In the genomic region with DNA sequence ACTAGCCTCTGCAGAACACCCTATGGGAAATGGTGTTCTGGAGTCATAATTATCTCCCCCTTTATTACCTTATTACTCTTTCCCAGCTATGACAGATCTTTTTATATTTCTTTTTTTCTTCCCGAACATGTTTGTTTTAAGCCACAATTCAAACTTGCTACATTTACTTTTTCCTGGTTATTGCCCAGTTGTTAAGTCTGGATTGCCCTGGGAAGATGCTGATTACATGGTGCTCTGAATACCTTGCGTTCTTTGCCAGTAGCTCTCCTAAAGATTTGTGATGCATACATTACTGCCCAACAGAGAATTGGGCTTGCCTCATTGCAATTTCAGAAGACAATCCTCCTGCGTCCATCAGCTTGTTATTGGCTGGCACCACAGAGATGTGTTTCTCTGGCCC, we compare ENCODE assay signal across 19 cellular contexts.
A peak's percentile ranks its signal among the peaks of the same experiment; 100 is the strongest.
DNase-seq lines count a peak whose midpoint lies in the region; ATAC-seq and TF ChIP-seq lines count a peak whose summit lies in the region.
"Had no signal": no experiment of that assay in that cellular context is flagged by ENCODE, and none has a peak within 500 bp of the region (broad histone marks: within the 10 kb centered on the region; RNA-seq: fewer than 3 reads in every experiment).

No MANE protein-coding gene starts in this region.

- H2BK5ac ChIP-seq in mesenchymal stem cell (ENCODE audit: low read depth, low read length, poor library complexity, severe bottlenecking), result no peak overlapping the region

- no peak for ATAC-seq in HG02938 (IDR thresholded peaks at IDR 0.05; ENCODE audit: unreplicated experiment)

- H3K36me3 ChIP-seq in hepatocyte (replicated peaks; ENCODE audit: insufficient read depth, low read depth) (no peaks in the 10 kb centered on the region), mesenchymal stem cell (ENCODE audit: control insufficient read depth in 1 of 2, insufficient read depth in 2 of 2, low read depth in 1 of 2, low read length in 2 of 2) (no peaks in the 10 kb centered on the region)
- H3K36me3 ChIP-seq: BE2C had no signal

- H3K79me2 ChIP-seq in hepatocyte, result peaks cover 2% of the 10 kb centered on the region

- no peak overlapping the region for H2BK120ac ChIP-seq in mesenchymal stem cell (ENCODE audit: low read depth, low read length)

- no peak for TF ChIP-seq CTCF in hepatocyte (IDR thresholded peaks at IDR 0.05; ENCODE audit: poor library complexity)

- no peak overlapping the region for H2BK12ac ChIP-seq in mesenchymal stem cell (ENCODE audit: low read length in 2 of 2)

- no peaks in the 10 kb centered on the region for H4K20me1 ChIP-seq in hepatocyte (ENCODE audit: insufficient read depth, poor library complexity, severe bottlenecking)
- H4K20me1 ChIP-seq: BLaER1 had no signal

- H3K4me1 ChIP-seq in hepatocyte (ENCODE audit: insufficient read depth) (peaks cover 11% of the 10 kb centered on the region), mesenchymal stem cell (ENCODE audit: control insufficient read depth, insufficient read depth, low read depth, low read length) (no peaks in the 10 kb centered on the region)
- H3K4me1 ChIP-seq: BE2C, BLaER1 had no signal

- H3K14ac ChIP-seq in mesenchymal stem cell (ENCODE audit: low read length in 2 of 2), result no peak overlapping the region

- H3K4me2 ChIP-seq in hepatocyte (peak overlapping the region; percentile 29), mesenchymal stem cell (ENCODE audit: low read length, poor library complexity, severe bottlenecking) (no peak overlapping the region)
- H3K4me2 ChIP-seq: BLaER1 had no signal

- H2BK15ac ChIP-seq in mesenchymal stem cell (ENCODE audit: low read depth, poor library complexity, severe bottlenecking), result no peak overlapping the region

- peak overlapping the region; percentile 69 for H2AK5ac ChIP-seq in mesenchymal stem cell (ENCODE audit: low read length, severe bottlenecking)

- H4K8ac ChIP-seq in mesenchymal stem cell (ENCODE audit: low read length), result no peak overlapping the region

- H3K9me2 ChIP-seq in hepatocyte (replicated peaks; ENCODE audit: insufficient read depth), result no peaks in the 10 kb centered on the region

- peak; percentile 32 for DNase-seq in HuH-7 (ENCODE audit: low spot score)
- no peak for DNase-seq in hepatocyte (ENCODE audit: low spot score)
- DNase-seq in mesenchymal stem cell, result no peak
- no peak for DNase-seq in T-helper 1 cell
- no peak for DNase-seq in GM19240 (ENCODE audit: insufficient read length, low spot score)
- DNase-seq in stimulated activated CD4-positive, alpha-beta T cell treated with anti-CD3 and anti-CD28 coated beads, Interleukin-4, amount 100 ng/mL, for 1 hour, result no peak
- DNase-seq: 8988T; ACHN; BE2C; C1 segment of cervical spinal cord; Calu3; CD4-positive, alpha-beta memory T cell; CD4-positive, CD25-positive, alpha-beta regulatory T cell; CD8-positive, alpha-beta memory T cell; COR-L47; DMS79 treated with DMSO at 0.1 percent for 48 hours; GF-D8 had no signal

- no peak overlapping the region for H3K9ac ChIP-seq in mesenchymal stem cell (ENCODE audit: low read length)
- H3K9ac ChIP-seq: BLaER1 had no signal

- no peak overlapping the region for H3K27ac ChIP-seq in hepatocyte
- no peak overlapping the region for H3K27ac ChIP-seq in mesenchymal stem cell (ENCODE audit: low read length, poor library complexity, severe bottlenecking)
- H3K27ac ChIP-seq: BLaER1 had no signal

- H3K9me3 ChIP-seq in hepatocyte (ENCODE audit: low read depth) (no peaks in the 10 kb centered on the region), mesenchymal stem cell (ENCODE audit: control insufficient read depth, low read length) (no peaks in the 10 kb centered on the region)
- H3K9me3 ChIP-seq: BE2C, BLaER1 had no signal

- no peak overlapping the region for H2AFZ ChIP-seq in hepatocyte
- H2AFZ ChIP-seq in mesenchymal stem cell (ENCODE audit: low read depth, low read length), result no peak overlapping the region

- WGBS in hepatocyte (ENCODE audit: low lambda C conversion rate, missing lambda C conversion rate), result 78% methylated on average over 3 of the region's 3 CpGs
- 92% methylated on average over 3 of the region's 3 CpGs for WGBS in mesenchymal stem cell

- no peak overlapping the region for H3K23ac ChIP-seq in mesenchymal stem cell (ENCODE audit: low read length in 2 of 2)

- H3K4me3 ChIP-seq in hepatocyte (no peak overlapping the region), mesenchymal stem cell (ENCODE audit: insufficient read depth in 1 of 2, low read depth in 1 of 2, low read length in 2 of 2) (no peak overlapping the region)
- H3K4me3 ChIP-seq: BLaER1 had no signal

- no peak overlapping the region for H3K18ac ChIP-seq in mesenchymal stem cell (ENCODE audit: low read depth in 1 of 2, low read length in 2 of 2)

- peaks cover 31% of the 10 kb centered on the region for H3K79me1 ChIP-seq in mesenchymal stem cell (replicated peaks; ENCODE audit: low read length, poor library complexity, severe bottlenecking)

- no peak overlapping the region for H3K4ac ChIP-seq in mesenchymal stem cell (ENCODE audit: low read depth in 1 of 2, low read length in 2 of 2)

- no peak overlapping the region for H4K91ac ChIP-seq in mesenchymal stem cell (ENCODE audit: low read length)

- H3K27me3 ChIP-seq in hepatocyte (no peaks in the 10 kb centered on the region), mesenchymal stem cell (ENCODE audit: control insufficient read depth in 1 of 2, insufficient read depth in 1 of 2, low read length in 2 of 2) (no peaks in the 10 kb centered on the region)
- H3K27me3 ChIP-seq: BE2C, BLaER1 had no signal
